12 cellular contexts compared by ENCODE assay signal in genomic region chr1:16971330-16972209, GRCh38. TPM values are rescaled to one million over a fixed set of nuclear protein-coding genes. Genes with fewer than 3 reads are reported as not detected.
DNase-seq lines count a peak whose midpoint lies in the region; ATAC-seq and TF ChIP-seq lines count a peak whose summit lies in the region.
"Had no signal": no experiment of that assay in that cellular context is flagged by ENCODE, and none has a peak within 500 bp of the region (broad histone marks: within the 10 kb centered on the region; RNA-seq: fewer than 3 reads in every experiment).

No MANE protein-coding gene starts in this region.

- H3K23me2 ChIP-seq in H9 (ENCODE audit: insufficient read length, low read depth, low read length, poor library complexity, severe bottlenecking), result no peaks in the 10 kb centered on the region

- no peak overlapping the region for H3K4me3 Mint-ChIP-seq in H9
- no peak overlapping the region for H3K4me3 Mint-ChIP-seq in activated T-helper 1 cell treated with anti-CD3 and anti-CD28 coated beads, Interleukin-12 subunit alpha, Interleukin-12 subunit beta, Interleukin-2, Interleukin-4 antibody, amounts not matched to agents 30 ng/mL and 10 ng/mL and 1 ng/mL, durations not matched to agents 14 hours and 24 hours and 36 hours
- H3K4me3 Mint-ChIP-seq: activated T-helper 17 cell treated with anti-CD3 and anti-CD28 coated beads, Interleukin-2, amount 50 U/mL, for 72 hours had no signal

- ATAC-seq in GM19023 (IDR thresholded peaks at IDR 0.05; ENCODE audit: unreplicated experiment) (no peak), HG03039 (IDR thresholded peaks at IDR 0.05; ENCODE audit: unreplicated experiment) (no peak)
- ATAC-seq: activated T-helper 17 cell treated with anti-CD3 and anti-CD28 coated beads, Interleukin-2, amount 50 U/mL, for 72 hours had no signal

- TF ChIP-seq CTCF in H9 (conservative IDR thresholded peaks at IDR 0.05), result no peak
- TF ChIP-seq CTCF in coronary artery (IDR thresholded peaks at IDR 0.05), result no peak

- no CpG with 5 or more reads among the region's 28 CpGs for WGBS in H9 (ENCODE audit: extremely low coverage, insufficient read length, low lambda C conversion rate)
- WGBS in neuronal stem cell (ENCODE audit: extremely low coverage in 2 of 2, insufficient read length in 2 of 2, insufficient replicate concordance in 1 of 2), 2 donors, result no CpG with 5 or more reads among the region's 28 CpGs

- H3K23ac ChIP-seq in H9 (ENCODE audit: insufficient read length, low read depth, low read length) (no peak overlapping the region), neuronal stem cell (ENCODE audit: low read depth, low read length, poor library complexity) (peak overlapping the region; percentile 89)

- no peaks in the 10 kb centered on the region for H4K20me1 ChIP-seq in H9 (ENCODE audit: control insufficient read depth, insufficient read depth, insufficient read length)

- no peak overlapping the region for H3K4me3 ChIP-seq in coronary artery
- peak overlapping the region in 1 of 2 donors; percentile 37 for H3K4me3 ChIP-seq in neuronal stem cell (ENCODE audit: low read length in 2 of 2)
- H3K4me3 ChIP-seq: left ventricle myocardium inferior had no signal

- H2BK5ac ChIP-seq in H9 (ENCODE audit: insufficient read length, low read length) (no peak overlapping the region), neuronal stem cell (ENCODE audit: low read length) (no peak overlapping the region)

- H3K27ac Mint-ChIP-seq in H9, result peak overlapping the region in 1 of 3 experiments; percentile 72; a peak in 2 of 7 replicates
- no peak overlapping the region for H3K27ac Mint-ChIP-seq in activated T-helper 1 cell treated with anti-CD3 and anti-CD28 coated beads, Interleukin-12 subunit alpha, Interleukin-12 subunit beta, Interleukin-2, Interleukin-4 antibody, amounts not matched to agents 30 ng/mL and 10 ng/mL and 1 ng/mL, durations not matched to agents 14 hours and 24 hours and 36 hours
- H3K27ac Mint-ChIP-seq: activated T-helper 17 cell treated with anti-CD3 and anti-CD28 coated beads, Interleukin-2, amount 50 U/mL, for 72 hours had no signal

- no peaks in the 10 kb centered on the region for H3K27me3 ChIP-seq in H9 (ENCODE audit: insufficient read depth, low read length)
- H3K27me3 ChIP-seq in neuronal stem cell (ENCODE audit: control insufficient read depth in 3 of 3, insufficient read depth in 3 of 3, low read depth in 1 of 3, low read length in 3 of 3), result no peaks in the 10 kb centered on the region

- no peak overlapping the region for H2BK20ac ChIP-seq in H9 (ENCODE audit: low read depth, low read length, poor library complexity, severe bottlenecking)

- H3K79me1 ChIP-seq in H9 (ENCODE audit: insufficient read depth, low read depth, low read length, poor library complexity, severe bottlenecking), result no peaks in the 10 kb centered on the region
- H3K79me1 ChIP-seq in neuronal stem cell (ENCODE audit: low read depth, low read length), result peaks cover 10% of the 10 kb centered on the region

- no peaks in the 10 kb centered on the region for H3K27me3 Mint-ChIP-seq in H9 (ENCODE audit: low read depth)
- H3K27me3 Mint-ChIP-seq in activated T-helper 1 cell treated with anti-CD3 and anti-CD28 coated beads, Interleukin-12 subunit alpha, Interleukin-12 subunit beta, Interleukin-2, Interleukin-4 antibody, amounts not matched to agents 30 ng/mL and 10 ng/mL and 1 ng/mL, durations not matched to agents 14 hours and 24 hours and 36 hours (ENCODE audit: insufficient read depth), result no peaks in the 10 kb centered on the region
- H3K27me3 Mint-ChIP-seq: activated T-helper 17 cell treated with anti-CD3 and anti-CD28 coated beads, Interleukin-2, amount 50 U/mL, for 72 hours had no signal

- H2AFZ ChIP-seq in H9 (ENCODE audit: low read length), result no peak overlapping the region
- no peak overlapping the region for H2AFZ ChIP-seq in neuronal stem cell (ENCODE audit: low read length)

- DNase-seq in H9, result peak; percentile 75
- peak; percentile 90 for DNase-seq in NCI-H345 (lab: John Stamatoyannopoulos, UW)
- DNase-seq in coronary artery (ENCODE audit: low spot score), result peak; percentile 71
- DNase-seq in neuronal stem cell (ENCODE audit: low spot score), result peak; percentile 58
- DNase-seq in activated T-helper 1 cell treated with anti-CD3 and anti-CD28 coated beads, Interleukin-12 subunit alpha, Interleukin-12 subunit beta, Interleukin-2, Interleukin-4 antibody, amounts not matched to agents 30 ng/mL and 10 ng/mL and 1 ng/mL, durations not matched to agents 14 hours and 24 hours and 36 hours (ENCODE audit: low spot score), result no peak
- no peak for DNase-seq in A172 (ENCODE audit: low spot score)
- DNase-seq: GF-D8, left ventricle myocardium inferior, T-helper 2 cell had no signal

- H3T11ph ChIP-seq in H9 (ENCODE audit: low read length), result no peak overlapping the region

- no peak overlapping the region for H2BK15ac ChIP-seq in H9 (ENCODE audit: low read depth, low read length)
- no peak overlapping the region for H2BK15ac ChIP-seq in neuronal stem cell (ENCODE audit: low read length)

- H3K9me3 ChIP-seq in H9 (ENCODE audit: control insufficient read depth, low read depth, low read length) (no peaks in the 10 kb centered on the region), neuronal stem cell (replicated peaks in 1 of 2; ENCODE audit: control insufficient read depth in 2 of 2, insufficient read depth in 1 of 2, low read depth in 1 of 2, low read length in 2 of 2) (no peaks in the 10 kb centered on the region)
- H3K9me3 ChIP-seq: left ventricle myocardium inferior had no signal

- no peak overlapping the region for H4K5ac ChIP-seq in H9 (ENCODE audit: insufficient read length, low read depth, low read length)

- no peaks in the 10 kb centered on the region for H3K79me2 ChIP-seq in H9 (ENCODE audit: insufficient read depth, low read length)

- H2AK5ac ChIP-seq in H9 (ENCODE audit: insufficient read length, low read length) (no peak overlapping the region), neuronal stem cell (ENCODE audit: low read depth, low read length) (peak overlapping the region; percentile 99)

- H4K8ac ChIP-seq in H9 (replicated peaks; ENCODE audit: insufficient read length, low read depth, low read length) (no peak overlapping the region), neuronal stem cell (ENCODE audit: low read depth, low read length) (no peak overlapping the region)

- no peak overlapping the region for H3K27ac ChIP-seq in H9 (ENCODE audit: insufficient read length, low read depth, low read length)
- H3K27ac ChIP-seq in coronary artery, result peak overlapping the region; percentile 68 to 82
- H3K27ac ChIP-seq in neuronal stem cell (replicated peaks; ENCODE audit: low read length), result peak overlapping the region; percentile 87
- H3K27ac ChIP-seq: left ventricle myocardium inferior had no signal

- no peaks in the 10 kb centered on the region for H3K9me3 Mint-ChIP-seq in H9
- H3K9me3 Mint-ChIP-seq in activated T-helper 1 cell treated with anti-CD3 and anti-CD28 coated beads, Interleukin-12 subunit alpha, Interleukin-12 subunit beta, Interleukin-2, Interleukin-4 antibody, amounts not matched to agents 30 ng/mL and 10 ng/mL and 1 ng/mL, durations not matched to agents 14 hours and 24 hours and 36 hours, result no peaks in the 10 kb centered on the region
- H3K9me3 Mint-ChIP-seq: activated T-helper 17 cell treated with anti-CD3 and anti-CD28 coated beads, Interleukin-2, amount 50 U/mL, for 72 hours had no signal

- H3K18ac ChIP-seq in H9 (ENCODE audit: insufficient read length, low read depth, low read length) (no peak overlapping the region), neuronal stem cell (ENCODE audit: low read length) (peak overlapping the region; percentile 78)

- no peak overlapping the region for H3K14ac ChIP-seq in H9 (ENCODE audit: insufficient read depth, low read length)
- H3K14ac ChIP-seq in neuronal stem cell (ENCODE audit: low read length), result peak overlapping the region; percentile 51

- H3K9ac ChIP-seq in H9 (ENCODE audit: extremely low read depth, insufficient read length, low read length) (no peak overlapping the region), neuronal stem cell (ENCODE audit: low read depth, low read length, poor library complexity) (peak overlapping the region; percentile 78)

- no peak overlapping the region for H4K91ac ChIP-seq in H9 (ENCODE audit: insufficient read length, low read depth, low read length)
- no peak overlapping the region for H4K91ac ChIP-seq in neuronal stem cell (ENCODE audit: low read depth, low read length, poor library complexity)

- peaks cover 11 to 52% (median 36%) of the 10 kb centered on the region in 3 experiments for H3K36me3 Mint-ChIP-seq in H9 (ENCODE audit: insufficient read depth in 1 of 3, low read depth in 3 of 3)
- H3K36me3 Mint-ChIP-seq in activated T-helper 1 cell treated with anti-CD3 and anti-CD28 coated beads, Interleukin-12 subunit alpha, Interleukin-12 subunit beta, Interleukin-2, Interleukin-4 antibody, amounts not matched to agents 30 ng/mL and 10 ng/mL and 1 ng/mL, durations not matched to agents 14 hours and 24 hours and 36 hours (ENCODE audit: low read depth), result no peaks in the 10 kb centered on the region

- H2BK12ac ChIP-seq in H9 (ENCODE audit: insufficient read length, low read depth, low read length) (no peak overlapping the region), neuronal stem cell (ENCODE audit: low read length) (peak overlapping the region; percentile 86)

- H2BK120ac ChIP-seq in H9 (ENCODE audit: low read depth, low read length, poor library complexity, severe bottlenecking) (no peak overlapping the region), neuronal stem cell (ENCODE audit: low read depth, low read length) (peak overlapping the region; percentile 81)

- intact Hi-C loops in activated T-helper 1 cell treated with anti-CD3 and anti-CD28 coated beads, Interleukin-12 subunit alpha, Interleukin-12 subunit beta, Interleukin-2, Interleukin-4 antibody, amounts not matched to agents 30 ng/mL and 10 ng/mL and 1 ng/mL, durations not matched to agents 14 hours and 24 hours and 36 hours (cut with micrococcal nuclease), result loop anchor here (1.0 kb wide), 1 partner anchor 38 kb away; no protein-coding TSS in a partner anchor

- H3K4me2 ChIP-seq in H9 (ENCODE audit: insufficient read depth, insufficient read length, low read length) (no peak overlapping the region), neuronal stem cell (ENCODE audit: insufficient read depth, low read length, poor library complexity, severe bottlenecking) (no peak overlapping the region)

- no peak overlapping the region for H3K56ac ChIP-seq in H9 (ENCODE audit: insufficient read length, low read depth, low read length)

- peaks cover 42 to 54% of the 10 kb centered on the region in 2 donors for H3K36me3 ChIP-seq in neuronal stem cell (replicated peaks in 1 of 2; ENCODE audit: control insufficient read depth in 2 of 2, insufficient read depth in 2 of 2, low read length in 2 of 2)

- no peaks in the 10 kb centered on the region for H3K4me1 ChIP-seq in H9 (ENCODE audit: insufficient read depth, low read length)
- peaks cover 11 to 19% of the 10 kb centered on the region in 2 donors for H3K4me1 ChIP-seq in neuronal stem cell (ENCODE audit: control insufficient read depth in 2 of 2, insufficient read depth in 1 of 2, low read depth in 1 of 2, low read length in 2 of 2)

- H3K4me1 Mint-ChIP-seq in H9, result peaks cover 12 to 29% of the 10 kb centered on the region in 2 experiments
- H3K4me1 Mint-ChIP-seq in activated T-helper 1 cell treated with anti-CD3 and anti-CD28 coated beads, Interleukin-12 subunit alpha, Interleukin-12 subunit beta, Interleukin-2, Interleukin-4 antibody, amounts not matched to agents 30 ng/mL and 10 ng/mL and 1 ng/mL, durations not matched to agents 14 hours and 24 hours and 36 hours (ENCODE audit: low read depth), result no peaks in the 10 kb centered on the region
- H3K4me1 Mint-ChIP-seq: activated T-helper 17 cell treated with anti-CD3 and anti-CD28 coated beads, Interleukin-2, amount 50 U/mL, for 72 hours had no signal

- H3K4ac ChIP-seq in H9 (ENCODE audit: low read depth, low read length), result no peak overlapping the region
- peak overlapping the region; percentile 76 for H3K4ac ChIP-seq in neuronal stem cell (ENCODE audit: low read length)

RNA-seq across cellular contexts. Expression of gene MFAP2, which starts 8.8 kb away (rescaled TPM):
- 146 and 152 TPM in 2 replicates for total RNA-seq in H9 (2021)
- polyA plus RNA-seq in neuronal stem cell (2013, experiment 1 of 2), result 244 TPM
- polyA plus RNA-seq in neuronal stem cell (2013, experiment 2 of 2), result 239 TPM
- not detected in 2 replicates for total RNA-seq in activated T-helper 1 cell treated with anti-CD3 and anti-CD28 coated beads, Interleukin-12 subunit alpha, Interleukin-12 subunit beta, Interleukin-2, Interleukin-4 antibody, amounts not matched to agents 30 ng/mL and 10 ng/mL and 1 ng/mL, durations not matched to agents 14 hours and 24 hours and 36 hours
- 0.41 TPM in 1 of 2 replicates, not detected in the other for total RNA-seq in A172 (2014; rRNA removed; shearing (Covaris generic))
- total RNA-seq: activated T-helper 17 cell treated with anti-CD3 and anti-CD28 coated beads, Interleukin-2, amount 50 U/mL, for 72 hours had no signal

RNA-seq across cellular contexts. Expression of gene ATP13A2, which starts 40.2 kb away (rescaled TPM):
- total RNA-seq in H9 (2021), result 53.6 and 62.0 TPM in 2 replicates
- 32.6 TPM for polyA plus RNA-seq in neuronal stem cell (2013, experiment 1 of 2)
- polyA plus RNA-seq in neuronal stem cell (2013, experiment 2 of 2), result 31.1 TPM
- total RNA-seq in activated T-helper 1 cell treated with anti-CD3 and anti-CD28 coated beads, Interleukin-12 subunit alpha, Interleukin-12 subunit beta, Interleukin-2, Interleukin-4 antibody, amounts not matched to agents 30 ng/mL and 10 ng/mL and 1 ng/mL, durations not matched to agents 14 hours and 24 hours and 36 hours, result 48.3 and 56.4 TPM in 2 replicates
- 39.9 and 57.7 TPM in 2 replicates for total RNA-seq in A172 (2014; rRNA removed; shearing (Covaris generic))

RNA-seq across cellular contexts. Expression of gene CROCC, which starts 49.8 kb away (rescaled TPM):
- total RNA-seq in H9 (2021), result 40.2 and 40.7 TPM in 2 replicates
- 26.8 TPM for polyA plus RNA-seq in neuronal stem cell (2013, experiment 1 of 2)
- polyA plus RNA-seq in neuronal stem cell (2013, experiment 2 of 2), result 24.4 TPM
- 22.1 and 22.6 TPM in 2 replicates for total RNA-seq in activated T-helper 1 cell treated with anti-CD3 and anti-CD28 coated beads, Interleukin-12 subunit alpha, Interleukin-12 subunit beta, Interleukin-2, Interleukin-4 antibody, amounts not matched to agents 30 ng/mL and 10 ng/mL and 1 ng/mL, durations not matched to agents 14 hours and 24 hours and 36 hours
- 3.4 and 5.0 TPM in 2 replicates for total RNA-seq in A172 (2014; rRNA removed; shearing (Covaris generic))

Comparison
In these comparisons a context has a peak if more than half of its experiments do, and no peak if none do; other contexts are left out.
1. DNase-seq: peak in H9 (single experiment), NCI-H345 (single experiment), coronary artery (single experiment) and neuronal stem cell (single experiment); none in activated T-helper 1 cell treated with anti-CD3 and anti-CD28 coated beads, Interleukin-12 subunit alpha, Interleukin-12 subunit beta, Interleukin-2, Interleukin-4 antibody, amounts not matched to agents 30 ng/mL and 10 ng/mL and 1 ng/mL, durations not matched to agents 14 hours and 24 hours and 36 hours (single experiment) and A172 (single experiment).
2. RNA of gene MFAP2, which starts 8.8 kb away (total RNA-seq): 146 to 152 TPM in H9; not detected in activated T-helper 1 cell treated with anti-CD3 and anti-CD28 coated beads, Interleukin-12 subunit alpha, Interleukin-12 subunit beta, Interleukin-2, Interleukin-4 antibody, amounts not matched to agents 30 ng/mL and 10 ng/mL and 1 ng/mL, durations not matched to agents 14 hours and 24 hours and 36 hours and 0.41 TPM in A172; every median in the first group is over 100 times any median in the second.